ENCODE assay signal across 28 cellular contexts in the genomic region with DNA sequence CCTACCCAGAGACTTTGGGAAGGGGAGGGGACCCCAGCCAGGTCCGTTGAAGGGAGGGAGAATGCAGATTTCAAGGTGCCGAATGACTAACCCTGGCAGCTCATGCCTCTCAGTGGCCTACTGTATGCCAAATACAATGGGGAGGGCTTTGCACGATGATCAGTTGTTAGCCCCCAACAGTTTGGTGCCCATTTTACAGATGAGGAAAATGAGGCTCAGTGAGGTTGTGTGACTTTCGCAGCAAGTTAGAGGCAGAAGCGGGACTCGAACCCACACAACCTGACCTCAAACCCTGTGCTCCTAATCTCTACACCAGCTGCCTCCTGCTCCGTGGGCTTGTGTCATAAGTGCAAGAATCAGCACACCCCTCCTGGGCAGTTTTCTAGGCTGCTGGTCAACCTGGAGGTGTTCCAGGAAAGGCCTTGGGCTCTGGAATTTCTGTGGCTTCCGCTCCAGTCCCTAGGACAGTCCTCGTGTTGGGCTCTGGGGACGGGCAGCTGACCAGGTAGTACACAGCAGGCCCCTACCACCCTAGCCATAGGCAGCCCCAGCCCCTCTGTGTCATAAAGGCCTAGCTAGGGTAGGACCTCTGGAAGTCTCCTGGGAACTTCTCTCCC. TPM values are rescaled to one million over a fixed set of nuclear protein-coding genes. Genes with fewer than 3 reads are reported as not detected.
DNase-seq lines count a peak whose midpoint lies in the region; ATAC-seq, FAIRE-seq and TF ChIP-seq lines count a peak whose summit lies in the region.
"Had no signal": no experiment of that assay in that cellular context is flagged by ENCODE, and none has a peak within 500 bp of the region (broad histone marks: within the 10 kb centered on the region; RNA-seq: fewer than 3 reads in every experiment).

No MANE protein-coding gene starts in this region.

- TF ChIP-seq RAD21 in HepG2 (CRISPR knock-in tag; IDR thresholded peaks at IDR 0.05): no peak

- TF ChIP-seq POLR2A in HepG2 (IDR thresholded peaks at IDR 0.05; ENCODE audit: insufficient read depth in 1 of 2, low read depth in 2 of 2, low read length in 2 of 2): no peak

- no peak for TF ChIP-seq CTCF in RWPE2 (IDR thresholded peaks at IDR 0.05; ENCODE audit: poor library complexity, severe bottlenecking)
- TF ChIP-seq CTCF in HepG2 (CRISPR knock-in tag; IDR thresholded peaks at IDR 0.05): no peak

- no peak overlapping the region for H3K27ac ChIP-seq in RWPE2 (ENCODE audit: poor library complexity, severe bottlenecking)
- H3K27ac ChIP-seq in HepG2 (ENCODE audit: extremely low read length, insufficient read depth, low read length): no peak overlapping the region
- H3K27ac ChIP-seq: 22Rv1, BLaER1 had no signal

- FAIRE-seq in HepG2 (lab: Jason Lieb, UNC) (no peak), urothelium cell line (lab: Jason Lieb, UNC) (no peak)
- FAIRE-seq: GM12892, H54 had no signal

- POLR2A ChIA-PET in HepG2 (lab: Yijun Ruan, JAX): interaction anchor here (1.6 kb wide), 1 partner anchor 12 kb away, joined by 4 read pairs; a partner anchor contains a TSS

- ATAC-seq in Right ventricle myocardium inferior (no peak), left cardiac atrium (no peak), RWPE2 (ENCODE audit: low read depth) (no peak), HepG2 (peak; percentile 23)
- ATAC-seq: PC-3 had no signal

- DNase-seq in Right ventricle myocardium inferior (ENCODE audit: missing footprints): peak; percentile 33
- DNase-seq in left cardiac atrium: no peak
- peak; percentile 20 for DNase-seq in RWPE2 (ENCODE audit: low spot score)
- no peak for DNase-seq in HepG2 (ENCODE audit: low spot score)
- DNase-seq in ACHN: no peak
- no peak for DNase-seq in urothelium cell line (ENCODE audit: low spot score)
- DNase-seq in NCI-H1417 (lab: John Stamatoyannopoulos, UW): no peak
- DNase-seq: Caco-2; CD4-positive, alpha-beta T cell; DMS 273 treated with DMSO at 0.1 percent for 48 hours; DND-41; Kasumi-1; MV-4-11; NCI-H1105; NCI-H146; NCI-H1930; NCI-H2107; NCI-H446; NCI-H524 treated with DMSO at 0.1 percent for 48 hours; NCI-H774; PC-3; SHP77 had no signal

- no peak overlapping the region for H3K9ac ChIP-seq in HepG2 (ENCODE audit: insufficient read depth, low read depth, low read length)
- H3K9ac ChIP-seq: BLaER1 had no signal

- H3K9me3 ChIP-seq in RWPE2 (ENCODE audit: severe bottlenecking) (no peaks in the 10 kb centered on the region), HepG2 (ENCODE audit: low read length) (no peaks in the 10 kb centered on the region)
- H3K9me3 ChIP-seq: BLaER1, Caco-2 had no signal

- in situ Hi-C loops in HepG2 (cut with HindIII; ENCODE audit: extremely low pct_ligation_motif_present, low pct_unique_long_range_greater_than_20kb) (no loop called here), ACHN (cut with HindIII; ENCODE audit: low pct_ligation_motif_present, low pct_unique_long_range_greater_than_20kb, low sequenced_read_pairs) (no loop called here)

- H4K20me1 ChIP-seq in HepG2 (ENCODE audit: insufficient read depth, low read length): no peaks in the 10 kb centered on the region
- H4K20me1 ChIP-seq: BLaER1 had no signal

- WGBS in HepG2 (ENCODE audit: low lambda C conversion rate): 43% methylated on average over 10 of the region's 10 CpGs

- H3K4me3 ChIP-seq in RWPE2 (ENCODE audit: severe bottlenecking): no peak overlapping the region
- peak overlapping the region in 1 of 3 experiments; percentile 4; a peak in 1 of 6 replicates for H3K4me3 ChIP-seq in HepG2 (replicated peaks in 1 of 3; ENCODE audit: insufficient read depth in 1 of 3, low read depth in 2 of 3, low read length in 3 of 3)
- H3K4me3 ChIP-seq: BLaER1 had no signal

- peak overlapping the region; percentile 40 for H3K4me2 ChIP-seq in HepG2 (ENCODE audit: low read depth, low read length)
- H3K4me2 ChIP-seq: BLaER1 had no signal

- CTCF ChIA-PET in HepG2 (lab: Yijun Ruan, JAX; ENCODE audit: low intra/inter-chr PET ratio, low total read pairs): no interaction called here

- TF ChIP-seq EP300 in HepG2 (IDR thresholded peaks at IDR 0.05; ENCODE audit: low read depth in 2 of 2, low read length in 2 of 2): no peak
- no peak for TF ChIP-seq EP300 in HepG2 (CRISPR knock-in tag; IDR thresholded peaks at IDR 0.05; ENCODE audit: borderline replicate concordance)

- no peaks in the 10 kb centered on the region for H3K79me2 ChIP-seq in HepG2 (ENCODE audit: insufficient read depth, low read length)

- no peaks in the 10 kb centered on the region for H3K27me3 ChIP-seq in RWPE2 (ENCODE audit: insufficient read depth, poor library complexity, severe bottlenecking)
- peaks cover 0 to 8% of the 10 kb centered on the region in 2 experiments; a peak in 2 of 5 replicates for H3K27me3 ChIP-seq in HepG2 (ENCODE audit: control insufficient read depth in 1 of 2, insufficient read depth in 2 of 2, low read length in 2 of 2)

- intact Hi-C loops in Right ventricle myocardium inferior (cut with DNase I) (no loop called here), left cardiac atrium (cut with DNase I) (no loop called here), HepG2 (cut with micrococcal nuclease; ENCODE audit: unreplicated experiment) (no loop called here)

- H3K36me3 ChIP-seq in RWPE2 (ENCODE audit: low read depth) (no peaks in the 10 kb centered on the region), HepG2 (replicated peaks in 1 of 2; ENCODE audit: control insufficient read depth in 1 of 2, insufficient read depth in 2 of 2, low read length in 2 of 2) (no peaks in the 10 kb centered on the region)
- H3K36me3 ChIP-seq: BLaER1 had no signal

- H3K4me1 ChIP-seq in RWPE2 (ENCODE audit: insufficient read depth, poor library complexity, severe bottlenecking): no peaks in the 10 kb centered on the region
- peaks cover 47% of the 10 kb centered on the region for H3K4me1 ChIP-seq in HepG2 (ENCODE audit: insufficient read depth, low read length)
- H3K4me1 ChIP-seq: BLaER1 had no signal

- no TSS peak for BruUV-seq in HepG2 (replicated peaks; lab: Mats Ljungman, UMichigan)

- no peak overlapping the region for H2AFZ ChIP-seq in HepG2 (ENCODE audit: low read length)

RNA-seq across cellular contexts. Expression of a gene that starts 11.9 kb away (rescaled TPM):
- total RNA-seq in Right ventricle myocardium inferior (6.5 TPM), left cardiac atrium (1 to 10 TPM; 6.8 to 8.4 TPM), HepG2 (2016; rRNA removed; fragmentation: Illumina TruSeq; extraction: Trizol) (29.8 and 60.3 TPM in 2 replicates)
- total RNA-seq in HepG2 (2016; cell fraction: cytosol; rRNA removed; fragmentation: Illumina TruSeq; extraction: Trizol; ENCODE audit: low read depth): 10.2 and 12.2 TPM in 2 replicates
- 25.3 and 59.7 TPM in 2 replicates for total RNA-seq in HepG2 (2016; cell fraction: insoluble cytoplasmic fraction; rRNA removed; fragmentation: Illumina TruSeq; extraction: Trizol)
- total RNA-seq in HepG2 (2016; cell fraction: membrane; rRNA removed; fragmentation: Illumina TruSeq; extraction: Trizol): 19.0 and 22.6 TPM in 2 replicates
- total RNA-seq in HepG2 (2016; cell fraction: nucleus; rRNA removed; fragmentation: Illumina TruSeq; extraction: Trizol): 58.3 and 69.4 TPM in 2 replicates
- 27.1 and 31.6 TPM in 2 replicates for polyA plus RNA-seq in HepG2 (2011; rRNA removed)
- 28.0 and 43.3 TPM in 2 replicates for polyA plus RNA-seq in HepG2 (2011; cell fraction: cytosol; rRNA removed)
- 119 and 135 TPM in 2 replicates for polyA plus RNA-seq in HepG2 (2011; cell fraction: nucleus; rRNA removed)
- polyA plus RNA-seq in HepG2 (2012): 20.6 and 22.0 TPM in 2 replicates
- 7.6 and 9.3 TPM in 2 replicates for polyA plus RNA-seq in HepG2 (2016; cell fraction: cytosol; fragmentation: Illumina TruSeq; extraction: Trizol; ENCODE audit: low read depth)
- polyA plus RNA-seq in HepG2 (2016; cell fraction: insoluble cytoplasmic fraction; fragmentation: Illumina TruSeq; extraction: Trizol; ENCODE audit: low read depth): 24.9 and 27.9 TPM in 2 replicates
- 15.1 and 16.1 TPM in 2 replicates for polyA plus RNA-seq in HepG2 (2016; cell fraction: membrane; fragmentation: Illumina TruSeq; extraction: Trizol; ENCODE audit: low read depth)
- 111 and 120 TPM in 2 replicates for polyA plus RNA-seq in HepG2 (2016; cell fraction: nucleus; fragmentation: Illumina TruSeq; extraction: Trizol; ENCODE audit: insufficient read depth, low read depth)
- 13.4 and 91.3 TPM in 2 replicates for polyA minus RNA-seq in HepG2 (2011; rRNA and poly(A)+ RNA removed; ENCODE audit: low replicate concordance)
- 24.6 and 30.4 TPM in 2 replicates for polyA minus RNA-seq in HepG2 (2011; cell fraction: cytosol; rRNA and poly(A)+ RNA removed)
- 41.9 and 43.5 TPM in 2 replicates for polyA minus RNA-seq in HepG2 (2011; cell fraction: nucleus; rRNA and poly(A)+ RNA removed)

RNA-seq across cellular contexts. Expression of a gene that starts 20.1 kb away (rescaled TPM):
- total RNA-seq in Right ventricle myocardium inferior (3.5 TPM), left cardiac atrium (10 to 100 TPM in 1 of 2 donors, 1 to 10 TPM in 1; 6.6 to 19.4 TPM), HepG2 (2016; rRNA removed; fragmentation: Illumina TruSeq; extraction: Trizol) (0.97 and 1.9 TPM in 2 replicates)
- total RNA-seq in HepG2 (2016; cell fraction: cytosol; rRNA removed; fragmentation: Illumina TruSeq; extraction: Trizol; ENCODE audit: low read depth): 0.61 and 0.79 TPM in 2 replicates
- 0.45 and 1.1 TPM in 2 replicates for total RNA-seq in HepG2 (2016; cell fraction: insoluble cytoplasmic fraction; rRNA removed; fragmentation: Illumina TruSeq; extraction: Trizol)
- total RNA-seq in HepG2 (2016; cell fraction: membrane; rRNA removed; fragmentation: Illumina TruSeq; extraction: Trizol): 0.76 and 1.0 TPM in 2 replicates
- 0.72 and 0.78 TPM in 2 replicates for total RNA-seq in HepG2 (2016; cell fraction: nucleus; rRNA removed; fragmentation: Illumina TruSeq; extraction: Trizol)
- 2.8 and 3.4 TPM in 2 replicates for polyA plus RNA-seq in HepG2 (2011; rRNA removed)
- 2.8 TPM in 2 replicates for polyA plus RNA-seq in HepG2 (2011; cell fraction: cytosol; rRNA removed)
- 1.3 and 1.4 TPM in 2 replicates for polyA plus RNA-seq in HepG2 (2011; cell fraction: nucleus; rRNA removed)
- 1.7 and 2.7 TPM in 2 replicates for polyA plus RNA-seq in HepG2 (2012)
- polyA plus RNA-seq in HepG2 (2016; cell fraction: cytosol; fragmentation: Illumina TruSeq; extraction: Trizol; ENCODE audit: low read depth): 0.58 and 0.68 TPM in 2 replicates
- polyA plus RNA-seq in HepG2 (2016; cell fraction: insoluble cytoplasmic fraction; fragmentation: Illumina TruSeq; extraction: Trizol; ENCODE audit: low read depth): 0.85 and 1.2 TPM in 2 replicates
- polyA plus RNA-seq in HepG2 (2016; cell fraction: membrane; fragmentation: Illumina TruSeq; extraction: Trizol; ENCODE audit: low read depth): 0.71 and 0.81 TPM in 2 replicates
- polyA plus RNA-seq in HepG2 (2016; cell fraction: nucleus; fragmentation: Illumina TruSeq; extraction: Trizol; ENCODE audit: insufficient read depth, low read depth): 1.4 and 2.1 TPM in 2 replicates
- 1.0 TPM in 1 of 2 replicates, not detected in the other for polyA minus RNA-seq in HepG2 (2011; rRNA and poly(A)+ RNA removed; ENCODE audit: low replicate concordance)
- 0.89 and 1.1 TPM in 2 replicates for polyA minus RNA-seq in HepG2 (2011; cell fraction: cytosol; rRNA and poly(A)+ RNA removed)
- 0.50 and 0.90 TPM in 2 replicates for polyA minus RNA-seq in HepG2 (2011; cell fraction: nucleus; rRNA and poly(A)+ RNA removed)
- total RNA-seq: Caco-2; CD4-positive, alpha-beta T cell; HT-29; MCF 10A; PC-3 had no signal

RNA-seq across cellular contexts. Expression of a gene that starts 26.0 kb away (rescaled TPM):
- total RNA-seq in Right ventricle myocardium inferior (7.7 TPM), left cardiac atrium (10 to 100 TPM; 11.0 to 11.8 TPM), HepG2 (2016; rRNA removed; fragmentation: Illumina TruSeq; extraction: Trizol) (39.6 and 75.6 TPM in 2 replicates)
- 7.6 and 8.9 TPM in 2 replicates for total RNA-seq in HepG2 (2016; cell fraction: cytosol; rRNA removed; fragmentation: Illumina TruSeq; extraction: Trizol; ENCODE audit: low read depth)
- total RNA-seq in HepG2 (2016; cell fraction: insoluble cytoplasmic fraction; rRNA removed; fragmentation: Illumina TruSeq; extraction: Trizol): 38.5 and 76.0 TPM in 2 replicates
- total RNA-seq in HepG2 (2016; cell fraction: membrane; rRNA removed; fragmentation: Illumina TruSeq; extraction: Trizol): 14.3 and 16.3 TPM in 2 replicates
- 78.0 and 84.8 TPM in 2 replicates for total RNA-seq in HepG2 (2016; cell fraction: nucleus; rRNA removed; fragmentation: Illumina TruSeq; extraction: Trizol)
- 43.3 and 51.5 TPM in 2 replicates for polyA plus RNA-seq in HepG2 (2011; rRNA removed)
- polyA plus RNA-seq in HepG2 (2011; cell fraction: cytosol; rRNA removed): 46.0 and 52.0 TPM in 2 replicates
- 37.8 and 40.2 TPM in 2 replicates for polyA plus RNA-seq in HepG2 (2011; cell fraction: nucleus; rRNA removed)
- polyA plus RNA-seq in HepG2 (2012): 25.7 and 31.5 TPM in 2 replicates
- 6.3 and 6.5 TPM in 2 replicates for polyA plus RNA-seq in HepG2 (2016; cell fraction: cytosol; fragmentation: Illumina TruSeq; extraction: Trizol; ENCODE audit: low read depth)
- 36.3 and 37.9 TPM in 2 replicates for polyA plus RNA-seq in HepG2 (2016; cell fraction: insoluble cytoplasmic fraction; fragmentation: Illumina TruSeq; extraction: Trizol; ENCODE audit: low read depth)
- polyA plus RNA-seq in HepG2 (2016; cell fraction: membrane; fragmentation: Illumina TruSeq; extraction: Trizol; ENCODE audit: low read depth): 10.1 and 11.8 TPM in 2 replicates
- 104 and 109 TPM in 2 replicates for polyA plus RNA-seq in HepG2 (2016; cell fraction: nucleus; fragmentation: Illumina TruSeq; extraction: Trizol; ENCODE audit: insufficient read depth, low read depth)
- 135 and 161 TPM in 2 replicates for polyA minus RNA-seq in HepG2 (2011; rRNA and poly(A)+ RNA removed; ENCODE audit: low replicate concordance)
- polyA minus RNA-seq in HepG2 (2011; cell fraction: cytosol; rRNA and poly(A)+ RNA removed): 28.6 and 36.3 TPM in 2 replicates
- 50.0 and 65.8 TPM in 2 replicates for polyA minus RNA-seq in HepG2 (2011; cell fraction: nucleus; rRNA and poly(A)+ RNA removed)

RNA-seq across cellular contexts. Expression of a gene that starts 52.0 kb away (rescaled TPM):
- total RNA-seq in Right ventricle myocardium inferior: 5.7 TPM
- 1 to 10 TPM; 5.4 to 7.5 TPM for total RNA-seq in left cardiac atrium
- total RNA-seq in HepG2 (2016; rRNA removed; fragmentation: Illumina TruSeq; extraction: Trizol): 26.9 and 33.3 TPM in 2 replicates
- total RNA-seq in HepG2 (2016; cell fraction: cytosol; rRNA removed; fragmentation: Illumina TruSeq; extraction: Trizol; ENCODE audit: low read depth): 23.3 and 24.2 TPM in 2 replicates
- total RNA-seq in HepG2 (2016; cell fraction: insoluble cytoplasmic fraction; rRNA removed; fragmentation: Illumina TruSeq; extraction: Trizol): 26.7 and 30.7 TPM in 2 replicates
- total RNA-seq in HepG2 (2016; cell fraction: membrane; rRNA removed; fragmentation: Illumina TruSeq; extraction: Trizol): 31.8 and 38.4 TPM in 2 replicates
- total RNA-seq in HepG2 (2016; cell fraction: nucleus; rRNA removed; fragmentation: Illumina TruSeq; extraction: Trizol): 15.9 and 16.1 TPM in 2 replicates
- 10.7 and 16.4 TPM in 2 replicates for polyA plus RNA-seq in HepG2 (2011; rRNA removed)
- 8.7 and 11.7 TPM in 2 replicates for polyA plus RNA-seq in HepG2 (2011; cell fraction: cytosol; rRNA removed)
- polyA plus RNA-seq in HepG2 (2011; cell fraction: nucleus; rRNA removed): 16.8 and 18.0 TPM in 2 replicates
- polyA plus RNA-seq in HepG2 (2012): 14.7 and 16.8 TPM in 2 replicates
- 29.8 and 33.9 TPM in 2 replicates for polyA plus RNA-seq in HepG2 (2016; cell fraction: cytosol; fragmentation: Illumina TruSeq; extraction: Trizol; ENCODE audit: low read depth)
- 34.1 and 37.4 TPM in 2 replicates for polyA plus RNA-seq in HepG2 (2016; cell fraction: insoluble cytoplasmic fraction; fragmentation: Illumina TruSeq; extraction: Trizol; ENCODE audit: low read depth)
- 33.8 and 34.3 TPM in 2 replicates for polyA plus RNA-seq in HepG2 (2016; cell fraction: membrane; fragmentation: Illumina TruSeq; extraction: Trizol; ENCODE audit: low read depth)
- 21.5 and 26.9 TPM in 2 replicates for polyA plus RNA-seq in HepG2 (2016; cell fraction: nucleus; fragmentation: Illumina TruSeq; extraction: Trizol; ENCODE audit: insufficient read depth, low read depth)
- polyA minus RNA-seq in HepG2 (2011; rRNA and poly(A)+ RNA removed; ENCODE audit: low replicate concordance): 20.0 and 23.0 TPM in 2 replicates
- 6.0 and 6.5 TPM in 2 replicates for polyA minus RNA-seq in HepG2 (2011; cell fraction: cytosol; rRNA and poly(A)+ RNA removed)
- polyA minus RNA-seq in HepG2 (2011; cell fraction: nucleus; rRNA and poly(A)+ RNA removed): 10.3 and 11.7 TPM in 2 replicates

Comparison
In these comparisons a context has a peak if more than half of its experiments do, and no peak if none do; other contexts are left out.
1. DNase-seq: peak in Right ventricle myocardium inferior (single experiment) and RWPE2 (single experiment); none in left cardiac atrium (single experiment), HepG2 (single experiment), ACHN (single experiment), urothelium cell line (single experiment) and NCI-H1417 (0 of 3).